ENCODE assay signal across 9 cellular contexts in genomic region chr9:13758876-13759275, GRCh38.
"Had no signal": no experiment of that assay in that cellular context is flagged by ENCODE, and none has a peak within 500 bp of the region (broad histone marks: within the 10 kb centered on the region; RNA-seq: fewer than 3 reads in every experiment).

No MANE protein-coding gene starts in this region.

- H3K9me3 ChIP-seq: pancreas, thyroid gland had no signal

- H3K4me2 ChIP-seq: smooth muscle cell had no signal

- H3K4me3 ChIP-seq: pancreas, smooth muscle cell, thyroid gland had no signal

- ATAC-seq: activated CD4-positive, CD25-positive, alpha-beta regulatory T cell treated with anti-CD3 and anti-CD28 coated beads, Interleukin-2, amount 50 U/mL, for 24 hours; activated CD8-positive, alpha-beta memory T cell treated with anti-CD3 and anti-CD28 coated beads, Interleukin-2, amount 10 ng/mL, durations not matched to agents 7 days and 5 days; pancreas had no signal

- H3K4me1 ChIP-seq: pancreas, thyroid gland had no signal

- H3K27ac ChIP-seq: pancreas, thyroid gland had no signal

- H3K27me3 ChIP-seq: pancreas, thyroid gland had no signal

- DNase-seq: activated CD4-positive, alpha-beta T cell treated with anti-CD3 and anti-CD28 coated beads, Interleukin-2, amount 50 U/mL, for 4 hours; activated CD8-positive, alpha-beta memory T cell treated with anti-CD3 and anti-CD28 coated beads, Interleukin-2, amount 10 ng/mL, durations not matched to agents 7 days and 5 days; activated effector memory CD4-positive, alpha-beta T cell treated with Interleukin-2 at 50 U/mL for 16 hours; activated T-cell treated with anti-CD3 and anti-CD28 coated beads, Interleukin-2, amount 50 U/mL, for 24 hours; effector memory CD4-positive, alpha-beta T cell; pancreas; thyroid gland had no signal

- H3K36me3 ChIP-seq: pancreas, thyroid gland had no signal
